In the genomic region with DNA sequence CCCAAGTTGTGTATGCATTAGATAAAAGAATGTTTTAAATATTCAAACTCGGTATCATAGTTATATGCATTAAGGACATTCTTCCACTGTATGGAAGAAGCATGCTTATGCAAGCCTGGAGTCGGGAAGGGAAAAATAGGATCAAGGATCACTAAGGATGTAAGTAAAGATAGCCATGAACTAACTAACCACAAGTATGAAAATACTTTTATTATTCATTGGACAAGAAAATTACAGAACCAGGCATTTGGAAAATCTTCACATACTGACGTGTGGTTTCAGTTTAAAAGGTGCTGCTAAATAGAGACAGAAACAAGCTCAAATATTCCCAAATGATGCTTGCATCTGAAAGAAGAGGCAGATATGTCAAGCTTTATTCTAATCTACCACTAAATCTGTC, we compare ENCODE assay signal across 19 cellular contexts. TPM values are rescaled to one million over a fixed set of nuclear protein-coding genes. Genes with fewer than 3 reads are reported as not detected.
A peak's percentile ranks its signal among the peaks of the same experiment; 100 is the strongest.
DNase-seq lines count a peak whose midpoint lies in the region; ATAC-seq, FAIRE-seq and TF ChIP-seq lines count a peak whose summit lies in the region.
"Had no signal": no experiment of that assay in that cellular context is flagged by ENCODE, and none has a peak within 500 bp of the region (broad histone marks: within the 10 kb centered on the region; RNA-seq: fewer than 3 reads in every experiment).

No MANE protein-coding gene starts in this region.

- no peaks in the 10 kb centered on the region for H3K9me2 ChIP-seq in MM.1S (replicated peaks; ENCODE audit: insufficient read depth, low read length)

- TF ChIP-seq POLR2A in H54 (IDR thresholded peaks at IDR 0.05; ENCODE audit: low read depth, low read length), result no peak

- H3K36me3 Mint-ChIP-seq in astrocyte (ENCODE audit: low read depth, unreplicated experiment), result no peaks in the 10 kb centered on the region

- H3K4me3 ChIP-seq in AG09309 (ENCODE audit: control insufficient read depth, low read depth, low read length) (no peak overlapping the region), astrocyte (ENCODE audit: insufficient read depth, low read depth, low read length) (no peak overlapping the region), MM.1S (ENCODE audit: low read length) (no peak overlapping the region)
- H3K4me3 ChIP-seq: A549, GM23338, MG63, SK-N-MC had no signal

- no peak overlapping the region for H3K4me3 Mint-ChIP-seq in astrocyte (ENCODE audit: unreplicated experiment)
- H3K4me3 Mint-ChIP-seq: CD4-positive, alpha-beta T cell; GM23338 had no signal

- no peaks in the 10 kb centered on the region for H3K27me3 Mint-ChIP-seq in astrocyte (ENCODE audit: low read depth, unreplicated experiment)
- H3K27me3 Mint-ChIP-seq: CD4-positive, alpha-beta T cell had no signal

- no peak overlapping the region for H3K27ac Mint-ChIP-seq in astrocyte (ENCODE audit: unreplicated experiment)
- H3K27ac Mint-ChIP-seq: CD4-positive, alpha-beta T cell; GM23338 had no signal

- H3K4me2 ChIP-seq in astrocyte (ENCODE audit: low read length) (peak overlapping the region; percentile 40), MM.1S (ENCODE audit: low read depth, low read length) (no peak overlapping the region)
- H3K4me2 ChIP-seq: A549, GM23338 had no signal

- FAIRE-seq in H54 (lab: Jason Lieb, UNC) (peak; percentile 33), astrocyte (lab: Jason Lieb, UNC) (peak; percentile 67)
- FAIRE-seq: A549 had no signal

- no peaks in the 10 kb centered on the region for H3K9me3 Mint-ChIP-seq in astrocyte (ENCODE audit: unreplicated experiment)
- H3K9me3 Mint-ChIP-seq: CD4-positive, alpha-beta T cell; GM23338 had no signal

- TF ChIP-seq CTCF in AG09309 (IDR thresholded peaks at IDR 0.05; ENCODE audit: control insufficient read depth, insufficient read depth, low read depth, low read length, missing control alignments), result no peak
- TF ChIP-seq CTCF in astrocyte (IDR thresholded peaks at IDR 0.05; ENCODE audit: insufficient read depth, low read depth, low read length), result no peak
- no peak for TF ChIP-seq CTCF in MM.1S (IDR thresholded peaks at IDR 0.05; ENCODE audit: low read length)

- H3K27me3 ChIP-seq in astrocyte (ENCODE audit: insufficient read depth, low read length) (no peaks in the 10 kb centered on the region), MM.1S (replicated peaks; ENCODE audit: insufficient read depth, low read length) (no peaks in the 10 kb centered on the region)
- H3K27me3 ChIP-seq: BE2C, MG63 had no signal

- peak; percentile 23 for DNase-seq in AG09309 (ENCODE audit: low read depth)
- no peak for DNase-seq in H54 (ENCODE audit: insufficient read length, low spot score)
- peak; percentile 64 for DNase-seq in astrocyte (ENCODE audit: low read depth)
- DNase-seq in hepatic stellate cell (ENCODE audit: low spot score), result peak; percentile 2
- no peak for DNase-seq in MM.1S
- no peak for DNase-seq in cerebellar nuclear complex (lab: John Stamatoyannopoulos, UW)
- DNase-seq in activated CD4-positive, alpha-beta T cell treated with anti-CD3 and anti-CD28 coated beads for 4 hours, result no peak
- DNase-seq: BE2C; CD4-positive, alpha-beta T cell; MG63; NCI-H1092 treated with DMSO at 0.1 percent for 48 hours; NCI-H2227 treated with DMSO at 0.1 percent for 48 hours; NCI-H524; Right ventricle myocardium superior had no signal

- H3K4me1 Mint-ChIP-seq in astrocyte (ENCODE audit: low read depth, unreplicated experiment), result peaks cover 9% of the 10 kb centered on the region
- H3K4me1 Mint-ChIP-seq: GM23338 had no signal

- ATAC-seq in GM18867 (IDR thresholded peaks at IDR 0.05; ENCODE audit: unreplicated experiment), result no peak
- ATAC-seq: A549, GM23338, Panc1 had no signal

- H4K20me1 ChIP-seq in astrocyte (ENCODE audit: insufficient read depth, low read length), result no peaks in the 10 kb centered on the region
- no peaks in the 10 kb centered on the region for H4K20me1 ChIP-seq in MM.1S (ENCODE audit: insufficient read depth, low read length)

- no peaks in the 10 kb centered on the region for H3F3A ChIP-seq in MM.1S (ENCODE audit: insufficient read depth, low read length)

- H3K9me3 ChIP-seq in astrocyte (ENCODE audit: insufficient read depth, low read depth, low read length) (no peaks in the 10 kb centered on the region), MM.1S (replicated peaks; ENCODE audit: insufficient read depth, low read length) (no peaks in the 10 kb centered on the region)
- H3K9me3 ChIP-seq: A549, BE2C, MG63 had no signal

- no peaks in the 10 kb centered on the region for H3K36me3 ChIP-seq in astrocyte (ENCODE audit: insufficient read depth, low read length)
- no peaks in the 10 kb centered on the region for H3K36me3 ChIP-seq in MM.1S (replicated peaks; ENCODE audit: insufficient read depth, low read length)
- H3K36me3 ChIP-seq: BE2C, MG63 had no signal

- no peaks in the 10 kb centered on the region for H3K79me2 ChIP-seq in astrocyte (ENCODE audit: insufficient read depth, low read length)
- no peaks in the 10 kb centered on the region for H3K79me2 ChIP-seq in MM.1S (ENCODE audit: low read length)

- no peak overlapping the region for H2AFZ ChIP-seq in astrocyte (ENCODE audit: low read depth, low read length)
- no peak overlapping the region for H2AFZ ChIP-seq in MM.1S (ENCODE audit: low read length)
- H2AFZ ChIP-seq: GM23338 had no signal

- H3K9ac ChIP-seq in astrocyte (ENCODE audit: low read length), result no peak overlapping the region
- no peak overlapping the region for H3K9ac ChIP-seq in MM.1S (ENCODE audit: low read length)

- peaks cover 8% of the 10 kb centered on the region for H3K4me1 ChIP-seq in astrocyte (ENCODE audit: insufficient read depth, low read length)
- H3K4me1 ChIP-seq in MM.1S (ENCODE audit: low read length), result 0 out of 2 replicates have a peak, but pooled peaks cover under 1% of the 10 kb centered on the region
- H3K4me1 ChIP-seq: A549 had no signal

- no peak overlapping the region for H3K27ac ChIP-seq in astrocyte (ENCODE audit: low read depth, low read length)
- no peak overlapping the region for H3K27ac ChIP-seq in MM.1S (ENCODE audit: low read length)
- H3K27ac ChIP-seq: A549, SK-N-MC had no signal

RNA-seq across cellular contexts. Expression of gene DPYD, which starts 26.9 kb away (rescaled TPM):
- total RNA-seq in astrocyte, result 7.5 and 8.8 TPM in 2 replicates

Comparison
In these comparisons a context has a peak if more than half of its experiments do, and no peak if none do; other contexts are left out.
1. DNase-seq: peak in AG09309 (single experiment), astrocyte (single experiment) and hepatic stellate cell (single experiment); none in H54 (single experiment), MM.1S (single experiment), cerebellar nuclear complex (0 of 2) and activated CD4-positive, alpha-beta T cell treated with anti-CD3 and anti-CD28 coated beads for 4 hours (0 of 2).